8 cellular contexts compared by ENCODE assay signal in the genomic region with DNA sequence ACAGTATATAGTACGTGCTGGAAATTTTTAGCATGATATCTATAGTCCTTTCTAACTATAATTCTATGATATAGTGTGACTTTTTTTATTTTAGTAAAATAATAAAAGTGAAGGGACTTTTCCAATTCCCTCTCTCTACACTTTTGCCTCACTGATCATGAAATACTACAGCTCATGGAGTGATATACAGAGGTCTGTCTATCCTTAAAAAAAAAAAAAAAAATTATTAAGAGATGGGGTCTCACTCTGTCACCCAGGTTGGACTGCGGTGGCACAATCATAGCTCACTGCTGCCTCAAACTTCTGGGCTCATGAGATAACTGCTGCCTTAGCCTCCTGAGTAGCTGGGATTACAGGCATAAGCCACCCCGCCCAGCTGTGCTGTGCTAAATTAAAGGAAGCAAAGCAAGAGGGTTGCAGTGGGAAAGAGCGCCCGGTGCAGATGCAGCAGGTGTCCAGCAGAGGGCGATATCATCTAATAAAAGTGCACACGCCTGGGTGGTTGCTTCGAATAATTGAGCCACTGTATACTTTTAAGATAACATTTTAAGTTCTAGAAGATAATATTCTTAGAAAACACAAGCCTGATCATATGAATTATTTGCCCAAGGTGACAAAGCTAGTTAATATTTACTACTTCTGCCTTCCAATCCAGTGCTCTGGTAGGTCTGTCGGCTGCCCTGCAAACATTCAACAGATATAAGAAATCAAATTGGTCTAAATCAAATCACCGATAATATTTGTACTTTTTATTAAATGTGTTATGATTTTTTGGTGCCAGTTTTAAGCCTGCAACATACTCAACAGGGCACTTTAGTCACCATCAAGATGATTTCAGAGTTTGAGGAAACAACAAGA.
DNase-seq lines count a peak whose midpoint lies in the region; ATAC-seq and TF ChIP-seq lines count a peak whose summit lies in the region.

No MANE protein-coding gene starts in this region.

- H3K4me1 ChIP-seq in SK-N-SH (ENCODE audit: control insufficient read depth in 1 of 2, insufficient read depth in 2 of 2, low read depth in 1 of 2, low read length in 1 of 2) (peaks cover 0 to 8% of the 10 kb centered on the region in 2 experiments; a peak in 3 of 4 replicates), heart right ventricle (no peaks in the 10 kb centered on the region)

- DNase-seq in ELF-1 (ENCODE audit: low read depth, low spot score) (peak; percentile 88), LoVo (ENCODE audit: low spot score) (peak; percentile 68), SK-N-SH (peak; percentile 56), heart right ventricle (peak; percentile 61 to 67), retina (peak; percentile 82), NCI-H1436 treated with DMSO at 0.1 percent for 48 hours (lab: John Stamatoyannopoulos, UW) (no peak)
- DNase-seq in activated naive CD8-positive, alpha-beta T cell treated with anti-CD3 and anti-CD28 coated beads, Interleukin-2, amount 10 ng/mL, durations not matched to agents 7 days and 5 days: peak; percentile 64

- H3F3A ChIP-seq in SK-N-SH (replicated peaks; ENCODE audit: insufficient read depth): peaks cover 11% of the 10 kb centered on the region

- ATAC-seq in GM21825 (IDR thresholded peaks at IDR 0.05; ENCODE audit: unreplicated experiment): peak; percentile 87
- peak; percentile 85 for ATAC-seq in activated naive CD8-positive, alpha-beta T cell treated with anti-CD3 and anti-CD28 coated beads, Interleukin-2, amount 10 ng/mL, durations not matched to agents 7 days and 5 days (ENCODE audit: low read depth)
- peak; percentile 64 to 91 (median 88) for ATAC-seq in heart right ventricle

- no peaks in the 10 kb centered on the region for H3K9me3 ChIP-seq in SK-N-SH
- H3K9me3 ChIP-seq in heart right ventricle: no peaks in the 10 kb centered on the region

- H3K36me3 ChIP-seq in SK-N-SH (replicated peaks in 1 of 2; ENCODE audit: control insufficient read depth in 1 of 2, insufficient read depth in 2 of 2, low read length in 1 of 2) (no peaks in the 10 kb centered on the region), heart right ventricle (no peaks in the 10 kb centered on the region)

- H4K20me1 ChIP-seq in SK-N-SH (ENCODE audit: insufficient read depth): no peaks in the 10 kb centered on the region

- no peak overlapping the region for H3K27ac ChIP-seq in SK-N-SH (ENCODE audit: low read depth in 2 of 2, low read length in 1 of 2)
- H3K27ac ChIP-seq in heart right ventricle: no peak overlapping the region

- H3K4me3 ChIP-seq in SK-N-SH (ENCODE audit: low read depth in 2 of 2, low read length in 1 of 2): peak overlapping the region in 1 of 2 experiments; percentile 30; a peak in 1 of 4 replicates
- no peak overlapping the region for H3K4me3 ChIP-seq in heart right ventricle

- H3K9me3 Mint-ChIP-seq in activated naive CD8-positive, alpha-beta T cell treated with anti-CD3 and anti-CD28 coated beads, Interleukin-2, amount 10 ng/mL, durations not matched to agents 7 days and 5 days: no peaks in the 10 kb centered on the region

- H3K27ac Mint-ChIP-seq in activated naive CD8-positive, alpha-beta T cell treated with anti-CD3 and anti-CD28 coated beads, Interleukin-2, amount 10 ng/mL, durations not matched to agents 7 days and 5 days: no peak overlapping the region

- peak; percentile 89 for TF ChIP-seq RAD21 in SK-N-SH (IDR thresholded peaks at IDR 0.05; ENCODE audit: low read length)

- peaks cover 1% of the 10 kb centered on the region for H3K4me1 Mint-ChIP-seq in activated naive CD8-positive, alpha-beta T cell treated with anti-CD3 and anti-CD28 coated beads, Interleukin-2, amount 10 ng/mL, durations not matched to agents 7 days and 5 days

- H3K9ac ChIP-seq in SK-N-SH: peak overlapping the region; percentile 35; the same call in 1 of the 2 replicates

- POLR2A ChIA-PET in SK-N-SH (lab: Yijun Ruan, JAX): interaction anchor here (0.8 kb wide), 1 partner anchor 323 kb away, joined by 3 read pairs; no protein-coding TSS in a partner anchor
- POLR2A ChIA-PET in activated naive CD8-positive, alpha-beta T cell treated with anti-CD3 and anti-CD28 coated beads, Interleukin-2, amount 10 ng/mL, durations not matched to agents 7 days and 5 days (lab: Charles Lee): interaction anchor here (1.1 kb wide), 1 partner anchor 94 kb away, joined by 3 read pairs; no protein-coding TSS in a partner anchor

- no peaks in the 10 kb centered on the region for H3K27me3 ChIP-seq in SK-N-SH (ENCODE audit: insufficient read depth)
- no peaks in the 10 kb centered on the region for H3K27me3 ChIP-seq in heart right ventricle

- peak; percentile 96 for TF ChIP-seq CTCF in SK-N-SH (IDR thresholded peaks at IDR 0.05)
- peak in 8 of 9 donors; percentile 78 to 98 (median 94) for TF ChIP-seq CTCF in heart right ventricle (IDR thresholded peaks at IDR 0.05)

- 21% methylated on average over 10 of the region's 10 CpGs for WGBS in SK-N-SH (ENCODE audit: low lambda C conversion rate)
- WGBS in heart right ventricle, 2 donors: 27 to 30% methylated on average over 10 of the region's 10 CpGs

- CTCF ChIA-PET in SK-N-SH (lab: Yijun Ruan, JAX): interaction anchor here (0.6 to 2.9 kb wide), 37 partner anchors 10 to 559 kb away, joined by 3 to 62 read pairs (median 4); no protein-coding TSS in a partner anchor

- no peaks in the 10 kb centered on the region for H3K36me3 Mint-ChIP-seq in activated naive CD8-positive, alpha-beta T cell treated with anti-CD3 and anti-CD28 coated beads, Interleukin-2, amount 10 ng/mL, durations not matched to agents 7 days and 5 days

- H3K79me2 ChIP-seq in SK-N-SH (ENCODE audit: insufficient read depth): no peaks in the 10 kb centered on the region

- H3K4me2 ChIP-seq in SK-N-SH: 0 out of 2 replicates have a peak overlapping the region, but pooled peaks have one; percentile 11

- H2AFZ ChIP-seq in SK-N-SH (ENCODE audit: low read depth): peak overlapping the region; percentile 68

- no peak for TF ChIP-seq EP300 in SK-N-SH (IDR thresholded peaks at IDR 0.05; ENCODE audit: borderline replicate concordance in 1 of 2, low read depth in 1 of 2, low read length in 1 of 2)

- H3K4me3 Mint-ChIP-seq in activated naive CD8-positive, alpha-beta T cell treated with anti-CD3 and anti-CD28 coated beads, Interleukin-2, amount 10 ng/mL, durations not matched to agents 7 days and 5 days: no peak overlapping the region

- H3K9me2 ChIP-seq in SK-N-SH: no peaks in the 10 kb centered on the region

- intact Hi-C loops in heart right ventricle (cut with DNase I): loop anchor here in 9 of 10 donors (1.0 to 10.0 kb wide), 5 partner anchors 126 to 330 kb away; no protein-coding TSS in a partner anchor

- no peaks in the 10 kb centered on the region for H3K27me3 Mint-ChIP-seq in activated naive CD8-positive, alpha-beta T cell treated with anti-CD3 and anti-CD28 coated beads, Interleukin-2, amount 10 ng/mL, durations not matched to agents 7 days and 5 days

TF ChIP-seq in SK-N-SH, 30 proteins besides CTCF, POLR2A, EP300 and RAD21:
- TF ChIP-seq GABPA (IDR thresholded peaks at IDR 0.05; ENCODE audit: low read depth) (no peak), NFIC (IDR thresholded peaks at IDR 0.05; ENCODE audit: borderline replicate concordance) (no peak), TEAD4 (IDR thresholded peaks at IDR 0.05; ENCODE audit: borderline replicate concordance, insufficient read depth) (no peak), SMC3 (IDR thresholded peaks at IDR 0.05; ENCODE audit: low read depth, low read length) (peak; percentile 82)
